8 cellular contexts compared by ENCODE assay signal in the genomic region with DNA sequence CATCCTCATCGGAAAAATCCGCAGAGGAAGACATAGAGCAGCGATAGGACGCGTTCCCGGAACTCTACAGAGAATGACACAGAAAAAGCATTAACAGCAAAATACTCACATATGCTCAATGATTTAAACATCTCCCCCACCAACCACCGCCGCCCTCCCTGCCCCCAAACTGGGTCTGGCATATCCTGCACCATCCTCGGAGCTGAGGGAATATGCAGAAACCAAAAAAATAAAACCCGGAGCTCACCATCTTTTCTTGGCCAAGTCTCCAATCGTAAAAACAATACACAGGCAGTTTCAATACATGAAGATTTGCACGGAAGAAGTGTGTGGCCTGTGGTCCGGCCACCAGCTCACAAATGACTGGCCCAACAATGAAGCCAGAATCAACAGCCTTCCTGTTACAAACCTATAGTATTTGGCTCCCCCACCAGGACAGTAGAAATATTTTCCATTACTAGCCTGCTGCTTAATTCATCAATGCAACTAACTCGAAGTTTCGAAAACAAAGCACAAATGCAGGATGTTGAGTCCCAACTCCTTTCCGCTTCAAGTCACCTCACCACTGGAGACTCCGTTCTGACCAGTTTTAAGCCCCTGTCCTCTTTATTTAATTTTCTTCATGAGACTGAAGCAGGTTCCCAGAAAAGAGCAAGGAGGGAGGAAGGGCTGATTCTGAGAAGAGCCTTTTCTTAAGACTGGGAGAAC.
DNase-seq lines count a peak whose midpoint lies in the region; ATAC-seq and TF ChIP-seq lines count a peak whose summit lies in the region.

No MANE protein-coding gene starts in this region.

- TF ChIP-seq CTCF in RWPE2 (IDR thresholded peaks at IDR 0.05; ENCODE audit: poor library complexity, severe bottlenecking) (peak; percentile 83), smooth muscle cell (IDR thresholded peaks at IDR 0.05; ENCODE audit: borderline replicate concordance, insufficient read depth, poor library complexity, severe bottlenecking) (peak; percentile 56)

- H3K4me1 Mint-ChIP-seq in activated naive CD4-positive, alpha-beta T cell treated with anti-CD3 and anti-CD28 coated beads for 36 hours (ENCODE audit: low read depth) = peaks cover 21% of the 10 kb centered on the region
- peaks cover 9% of the 10 kb centered on the region for H3K4me1 Mint-ChIP-seq in central memory CD8-positive, alpha-beta T cell

- H3F3A ChIP-seq in smooth muscle cell (ENCODE audit: low read depth) = peaks cover 4% of the 10 kb centered on the region

- peak overlapping the region; percentile 46 for H3K27ac ChIP-seq in HUES64 (ENCODE audit: low read depth, low read length)
- H3K27ac ChIP-seq in RWPE2 (ENCODE audit: poor library complexity, severe bottlenecking) = no peak overlapping the region
- H3K27ac ChIP-seq in smooth muscle cell (ENCODE audit: low read depth) = peak overlapping the region; percentile 52

- DNase-seq in activated naive CD4-positive, alpha-beta T cell treated with anti-CD3 and anti-CD28 coated beads for 36 hours = peak; percentile 43
- no peak for DNase-seq in activated naive CD4-positive, alpha-beta T cell treated with anti-CD3 and anti-CD28 coated beads, Interleukin-2, amount 50 U/mL, for 16 hours
- no peak for DNase-seq in RWPE2 (ENCODE audit: low spot score)
- no peak for DNase-seq in central memory CD8-positive, alpha-beta T cell (ENCODE audit: low spot score in 2 of 2)
- DNase-seq in islet precursor cell = peak; percentile 79
- no peak for DNase-seq in smooth muscle cell (lab: John Stamatoyannopoulos, UW; ENCODE audit: unreplicated experiment)

- CTCF ChIA-PET in activated naive CD4-positive, alpha-beta T cell treated with anti-CD3 and anti-CD28 coated beads for 36 hours (lab: Charles Lee) = interaction anchor here (0.7 to 4.1 kb wide), 18 partner anchors 8 to 258 kb away, joined by 3 to 40 read pairs (median 4); no protein-coding TSS in a partner anchor

- H3K4me2 ChIP-seq in smooth muscle cell = peak overlapping the region; percentile 94

- H3K9ac ChIP-seq in HUES64 (ENCODE audit: low read depth, low read length) = peak overlapping the region; percentile 65
- peak overlapping the region; percentile 56 for H3K9ac ChIP-seq in smooth muscle cell (ENCODE audit: low read depth)

- peak overlapping the region; percentile 67 for H3K4me3 Mint-ChIP-seq in activated naive CD4-positive, alpha-beta T cell treated with anti-CD3 and anti-CD28 coated beads for 36 hours
- peak overlapping the region; percentile 35 for H3K4me3 Mint-ChIP-seq in central memory CD8-positive, alpha-beta T cell

- WGBS in HUES64 = 1% methylated on average over 17 of the region's 17 CpGs
- 5% methylated on average over 17 of the region's 17 CpGs for WGBS in smooth muscle cell (ENCODE audit: low lambda C conversion rate)

- no peaks in the 10 kb centered on the region for H4K20me1 ChIP-seq in smooth muscle cell (ENCODE audit: low read depth)

- H3K9me3 ChIP-seq in HUES64 (ENCODE audit: insufficient read depth, low read depth, low read length) (no peaks in the 10 kb centered on the region), RWPE2 (ENCODE audit: severe bottlenecking) (no peaks in the 10 kb centered on the region), smooth muscle cell (replicated peaks; ENCODE audit: low read depth) (no peaks in the 10 kb centered on the region)

- H2AFZ ChIP-seq in smooth muscle cell (ENCODE audit: low read depth) = peak overlapping the region; percentile 82

- H3K36me3 Mint-ChIP-seq in activated naive CD4-positive, alpha-beta T cell treated with anti-CD3 and anti-CD28 coated beads for 36 hours (ENCODE audit: low read depth) = no peaks in the 10 kb centered on the region
- H3K36me3 Mint-ChIP-seq in central memory CD8-positive, alpha-beta T cell (ENCODE audit: insufficient read depth) = peaks cover 1% of the 10 kb centered on the region

- no peaks in the 10 kb centered on the region for H3K36me3 ChIP-seq in HUES64 (ENCODE audit: insufficient read depth, low read length)
- H3K36me3 ChIP-seq in RWPE2 (ENCODE audit: low read depth) = no peaks in the 10 kb centered on the region
- no peaks in the 10 kb centered on the region for H3K36me3 ChIP-seq in smooth muscle cell (ENCODE audit: low read depth)

- H3K79me2 ChIP-seq in smooth muscle cell (ENCODE audit: low read depth) = peaks cover 10% of the 10 kb centered on the region

- peak; percentile 97 for ATAC-seq in GM21576 (IDR thresholded peaks at IDR 0.05; ENCODE audit: unreplicated experiment)
- peak; percentile 85 for ATAC-seq in RWPE2 (ENCODE audit: low read depth)
- no peak for ATAC-seq in central memory CD8-positive, alpha-beta T cell (replicated peaks; ENCODE audit: extremely low read depth, poor library complexity, severe bottlenecking)

- H3K4me3 ChIP-seq in HUES64 (ENCODE audit: low read length) (peak overlapping the region; percentile 72), RWPE2 (ENCODE audit: severe bottlenecking) (no peak overlapping the region), smooth muscle cell (peak overlapping the region; percentile 62)

- intact Hi-C loops in activated naive CD4-positive, alpha-beta T cell treated with anti-CD3 and anti-CD28 coated beads for 36 hours (cut with micrococcal nuclease) = loop anchor here (1.0 to 2.0 kb wide), 6 partner anchors 35 to 492 kb away; a partner anchor contains a TSS

- peaks cover 38% of the 10 kb centered on the region for H3K27me3 Mint-ChIP-seq in activated naive CD4-positive, alpha-beta T cell treated with anti-CD3 and anti-CD28 coated beads for 36 hours (ENCODE audit: low read depth)
- peaks cover 83% of the 10 kb centered on the region for H3K27me3 Mint-ChIP-seq in central memory CD8-positive, alpha-beta T cell

- no peak overlapping the region for H3K27ac Mint-ChIP-seq in activated naive CD4-positive, alpha-beta T cell treated with anti-CD3 and anti-CD28 coated beads for 36 hours
- no peak overlapping the region for H3K27ac Mint-ChIP-seq in central memory CD8-positive, alpha-beta T cell (ENCODE audit: low read depth)

- H3K9me3 Mint-ChIP-seq in activated naive CD4-positive, alpha-beta T cell treated with anti-CD3 and anti-CD28 coated beads for 36 hours = no peaks in the 10 kb centered on the region
- H3K9me3 Mint-ChIP-seq in central memory CD8-positive, alpha-beta T cell = no peaks in the 10 kb centered on the region

- peaks cover 53% of the 10 kb centered on the region for H3K4me1 ChIP-seq in HUES64 (ENCODE audit: insufficient read depth, low read length)
- H3K4me1 ChIP-seq in RWPE2 (ENCODE audit: insufficient read depth, poor library complexity, severe bottlenecking) = peaks cover 6% of the 10 kb centered on the region
- peaks cover 51% of the 10 kb centered on the region for H3K4me1 ChIP-seq in smooth muscle cell (ENCODE audit: low read depth)

- H3K27me3 ChIP-seq in HUES64 (ENCODE audit: insufficient read depth, low read length) = no peaks in the 10 kb centered on the region
- H3K27me3 ChIP-seq in RWPE2 (ENCODE audit: insufficient read depth, poor library complexity, severe bottlenecking) = no peaks in the 10 kb centered on the region
- no peaks in the 10 kb centered on the region for H3K27me3 ChIP-seq in smooth muscle cell (ENCODE audit: low read depth)

Comparison
In these comparisons a context has a peak if more than half of its experiments do, and no peak if none do; other contexts are left out.
1. DNase-seq: peak in activated naive CD4-positive, alpha-beta T cell treated with anti-CD3 and anti-CD28 coated beads for 36 hours (single experiment) and islet precursor cell (single experiment); none in activated naive CD4-positive, alpha-beta T cell treated with anti-CD3 and anti-CD28 coated beads, Interleukin-2, amount 50 U/mL, for 16 hours (single experiment), RWPE2 (single experiment), central memory CD8-positive, alpha-beta T cell (0 of 2) and smooth muscle cell (single experiment).